In genomic region chr21:38788275-38788911, GRCh38 we compare ENCODE assay signal across 16 cellular contexts. TPM values are rescaled to one million over a fixed set of nuclear protein-coding genes. Genes with fewer than 3 reads are reported as not detected.
A peak's percentile ranks its signal among the peaks of the same experiment; 100 is the strongest.
DNase-seq lines count a peak whose midpoint lies in the region; ATAC-seq, FAIRE-seq and TF ChIP-seq lines count a peak whose summit lies in the region.
"Had no signal": no experiment of that assay in that cellular context is flagged by ENCODE, and none has a peak within 500 bp of the region (broad histone marks: within the 10 kb centered on the region; RNA-seq: fewer than 3 reads in every experiment).

No MANE protein-coding gene starts in this region.

- POLR2A ChIA-PET in MCF 10A (lab: Yijun Ruan, JAX) (interaction anchor here (0.5 to 8.4 kb wide), 14 partner anchors 8 to 515 kb away, joined by 3 to 107 read pairs (median 6); partner anchors contain the start of genes ETS2 and PSMG1), HepG2 (lab: Yijun Ruan, JAX) (interaction anchor here (1.2 to 3.5 kb wide), 17 partner anchors 9 to 395 kb away, joined by 3 to 44 read pairs (median 9); partner anchors contain the start of genes ETS2 and PSMG1)

- intact Hi-C loops in MCF 10A (cut with micrococcal nuclease): no loop called here
- intact Hi-C loops in HepG2 (cut with micrococcal nuclease; ENCODE audit: unreplicated experiment): loop anchor here (5.0 kb wide), 1 partner anchor 34 kb away; no protein-coding TSS in a partner anchor

- DNase-seq in DMS53 (lab: John Stamatoyannopoulos, UW) (peak; percentile 13), DMS53 treated with DMSO at 0.1 percent for 48 hours (lab: John Stamatoyannopoulos, UW; ENCODE audit: unreplicated experiment) (no peak), MCF 10A (ENCODE audit: unreplicated experiment) (no peak), HepG2 (ENCODE audit: low spot score) (peak; percentile 62), inferior parietal cortex (ENCODE audit: extremely low spot score) (no peak), suprapubic skin (ENCODE audit: low spot score in 2 of 2) (no peak), COR-L47 (lab: John Stamatoyannopoulos, UW) (no peak), HuH-7 (ENCODE audit: low spot score) (no peak)
- DNase-seq: activated CD4-positive, alpha-beta T cell treated with anti-CD3 and anti-CD28 coated beads for 4 hours; activated CD8-positive, alpha-beta memory T cell treated with anti-CD3 and anti-CD28 coated beads, Interleukin-2, amount 50 U/mL, for 4 hours; erythroblast; NCI-H2081; stimulated activated CD4-positive, alpha-beta T cell treated with anti-CD3 and anti-CD28 coated beads, Interleukin-4, amount 100 ng/mL, for 24 hours; testis had no signal

- no peaks in the 10 kb centered on the region for H4K20me1 ChIP-seq in HepG2 (ENCODE audit: insufficient read depth, low read length)

- CTCF ChIA-PET in MCF 10A (lab: Yijun Ruan, JAX): interaction anchor here (0.6 to 1.5 kb wide), 8 partner anchors 8 to 21 kb away, joined by 3 to 6 read pairs (median 4); no protein-coding TSS in a partner anchor
- CTCF ChIA-PET in HepG2 (lab: Yijun Ruan, JAX; ENCODE audit: low intra/inter-chr PET ratio, low total read pairs): no interaction called here

- H3K27ac ChIP-seq in HepG2 (ENCODE audit: extremely low read length, insufficient read depth, low read length) (peak overlapping the region; percentile 97), suprapubic skin (no peak overlapping the region)
- H3K27ac ChIP-seq: SK-N-MC, testis had no signal

- H3K9me3 Mint-ChIP-seq in MCF 10A (ENCODE audit: unreplicated experiment): no peaks in the 10 kb centered on the region

- H3K4me1 ChIP-seq in HepG2 (ENCODE audit: insufficient read depth, low read length) (peaks cover 65% of the 10 kb centered on the region), suprapubic skin (peaks cover 8% of the 10 kb centered on the region)
- H3K4me1 ChIP-seq: testis had no signal

- peak; percentile 17 for ATAC-seq in HepG2

- 7% methylated on average over 4 of the region's 4 CpGs for WGBS in HepG2 (ENCODE audit: low lambda C conversion rate)
- 73% methylated on average over 4 of the region's 4 CpGs for WGBS in suprapubic skin

- no peak for TF ChIP-seq EP300 in HepG2 (IDR thresholded peaks at IDR 0.05; ENCODE audit: low read depth in 2 of 2, low read length in 2 of 2)
- no peak for TF ChIP-seq EP300 in HepG2 (CRISPR knock-in tag; IDR thresholded peaks at IDR 0.05; ENCODE audit: borderline replicate concordance)
- TF ChIP-seq EP300 in suprapubic skin (IDR thresholded peaks at IDR 0.05): no peak

- H3K36me3 ChIP-seq in HepG2 (replicated peaks in 1 of 2; ENCODE audit: control insufficient read depth in 1 of 2, insufficient read depth in 2 of 2, low read length in 2 of 2): no peaks in the 10 kb centered on the region
- H3K36me3 ChIP-seq in suprapubic skin: no peaks in the 10 kb centered on the region

- TF ChIP-seq POLR2A in HepG2 (IDR thresholded peaks at IDR 0.05; ENCODE audit: insufficient read depth in 1 of 2, low read depth in 2 of 2, low read length in 2 of 2) (no peak), suprapubic skin (IDR thresholded peaks at IDR 0.05) (no peak)

- H3K4me3 Mint-ChIP-seq in MCF 10A (ENCODE audit: unreplicated experiment): peak overlapping the region; percentile 68

- no peaks in the 10 kb centered on the region for H3K36me3 Mint-ChIP-seq in MCF 10A (ENCODE audit: insufficient read depth, unreplicated experiment)

- TF ChIP-seq RAD21 in HepG2 (CRISPR knock-in tag; IDR thresholded peaks at IDR 0.05): no peak

- peaks cover 11% of the 10 kb centered on the region for H3K4me1 Mint-ChIP-seq in MCF 10A (ENCODE audit: insufficient read depth, unreplicated experiment)

- H3K4me3 ChIP-seq in HepG2 (replicated peaks in 1 of 3; ENCODE audit: insufficient read depth in 1 of 3, low read depth in 2 of 3, low read length in 3 of 3): peak overlapping the region; percentile 2 to 56 (median 20); a peak in 4 of 6 replicates
- H3K4me3 ChIP-seq in suprapubic skin: no peak overlapping the region
- H3K4me3 ChIP-seq: SK-N-MC, testis had no signal

- FAIRE-seq in HepG2 (lab: Jason Lieb, UNC): no peak
- FAIRE-seq: G401.6 had no signal

- no peak overlapping the region for H2AFZ ChIP-seq in HepG2 (ENCODE audit: low read length)

- no peaks in the 10 kb centered on the region for H3K27me3 ChIP-seq in HepG2 (ENCODE audit: control insufficient read depth in 1 of 2, insufficient read depth in 2 of 2, low read length in 2 of 2)
- no peaks in the 10 kb centered on the region for H3K27me3 ChIP-seq in suprapubic skin
- H3K27me3 ChIP-seq: testis had no signal

- BruUV-seq in MCF 10A (replicated peaks; lab: Mats Ljungman, UMichigan) (no TSS peak), HepG2 (replicated peaks; lab: Mats Ljungman, UMichigan) (no TSS peak)

- H3K9me3 ChIP-seq in HepG2 (ENCODE audit: low read length): no peaks in the 10 kb centered on the region
- no peaks in the 10 kb centered on the region for H3K9me3 ChIP-seq in suprapubic skin
- H3K9me3 ChIP-seq: testis had no signal

- peak overlapping the region; percentile 88 for H3K4me2 ChIP-seq in HepG2 (ENCODE audit: low read depth, low read length)

- peak overlapping the region; percentile 80 for H3K9ac ChIP-seq in HepG2 (ENCODE audit: insufficient read depth, low read depth, low read length)

- peak overlapping the region; percentile 86 for H3K27ac Mint-ChIP-seq in MCF 10A (ENCODE audit: low read depth, unreplicated experiment)

- in situ Hi-C loops in HepG2 (cut with HindIII; ENCODE audit: extremely low pct_ligation_motif_present, low pct_unique_long_range_greater_than_20kb): no loop called here

- H3K27me3 Mint-ChIP-seq in MCF 10A (ENCODE audit: insufficient read depth, unreplicated experiment): no peaks in the 10 kb centered on the region

- no peaks in the 10 kb centered on the region for H3K79me2 ChIP-seq in HepG2 (ENCODE audit: insufficient read depth, low read length)

- TF ChIP-seq CTCF in MCF 10A (IDR thresholded peaks at IDR 0.05; ENCODE audit: unreplicated experiment) (no peak), HepG2 (CRISPR knock-in tag; IDR thresholded peaks at IDR 0.05) (no peak), suprapubic skin (IDR thresholded peaks at IDR 0.05) (no peak)

TF ChIP-seq in HepG2, 621 proteins besides CTCF, POLR2A, EP300 and RAD21 (continues in another document):
- no peak for TF ChIP-seq ZNF317 (CRISPR knock-in tag; IDR thresholded peaks at IDR 0.05)
- TF ChIP-seq ZNF501 (CRISPR knock-in tag; IDR thresholded peaks at IDR 0.05): peak; percentile 73; the same call in 1 of the 2 replicates
- TF ChIP-seq MYC (CRISPR knock-in tag; IDR thresholded peaks at IDR 0.05; ENCODE audit: borderline replicate concordance): 0 out of 2 replicates have a peak, but pooled peaks have one; percentile 1
- no peak for TF ChIP-seq ZNF329 (CRISPR knock-in tag; IDR thresholded peaks at IDR 0.05; ENCODE audit: low read depth)
- no peak for TF ChIP-seq MAZ (IDR thresholded peaks at IDR 0.05; ENCODE audit: borderline replicate concordance, low read depth, low read length)
- TF ChIP-seq MAZ (CRISPR knock-in tag; IDR thresholded peaks at IDR 0.05; ENCODE audit: low read depth): no peak
- TF ChIP-seq SYNCRIP (IDR thresholded peaks at IDR 0.05; ENCODE audit: insufficient read depth, low read depth, low read length): no peak
- TF ChIP-seq ZFP36L1 (CRISPR knock-in tag; IDR thresholded peaks at IDR 0.05): no peak
- peak; percentile 50; the same call in 1 of the 2 replicates for TF ChIP-seq ZNF644 (CRISPR knock-in tag; IDR thresholded peaks at IDR 0.05; ENCODE audit: low read depth)
- TF ChIP-seq ZNF558 (CRISPR knock-in tag; IDR thresholded peaks at IDR 0.05; ENCODE audit: borderline replicate concordance): no peak
- TF ChIP-seq HNRNPLL (IDR thresholded peaks at IDR 0.05; ENCODE audit: low read depth, low read length, poor library complexity, severe bottlenecking): no peak
- TF ChIP-seq BHLHE40 (IDR thresholded peaks at IDR 0.05; ENCODE audit: low read length): peak; percentile 26; the same call in 1 of the 2 replicates

RNA-seq across cellular contexts. Expression of gene ETS2, which starts 17.3 kb away (rescaled TPM):
- total RNA-seq in MCF 10A (2022) (109 and 126 TPM in 2 replicates), HepG2 (2016; rRNA removed; fragmentation: Illumina TruSeq; extraction: Trizol) (24.6 and 28.2 TPM in 2 replicates), suprapubic skin (100 to 1,000 TPM; 198 to 510 (median 416) TPM)
- total RNA-seq in HepG2 (2016; cell fraction: cytosol; rRNA removed; fragmentation: Illumina TruSeq; extraction: Trizol; ENCODE audit: low read depth): 3.8 and 4.0 TPM in 2 replicates
- 23.9 and 25.8 TPM in 2 replicates for total RNA-seq in HepG2 (2016; cell fraction: insoluble cytoplasmic fraction; rRNA removed; fragmentation: Illumina TruSeq; extraction: Trizol)
- 12.7 and 13.7 TPM in 2 replicates for total RNA-seq in HepG2 (2016; cell fraction: membrane; rRNA removed; fragmentation: Illumina TruSeq; extraction: Trizol)
- total RNA-seq in HepG2 (2016; cell fraction: nucleus; rRNA removed; fragmentation: Illumina TruSeq; extraction: Trizol): 18.7 and 22.0 TPM in 2 replicates
- 64.4 and 71.4 TPM in 2 replicates for polyA plus RNA-seq in HepG2 (2011; rRNA removed)
- 35.2 and 41.5 TPM in 2 replicates for polyA plus RNA-seq in HepG2 (2011; cell fraction: cytosol; rRNA removed)
- 84.4 and 87.5 TPM in 2 replicates for polyA plus RNA-seq in HepG2 (2011; cell fraction: nucleus; rRNA removed)
- 88.7 and 93.9 TPM in 2 replicates for polyA plus RNA-seq in HepG2 (2012)
- polyA plus RNA-seq in HepG2 (2016; cell fraction: cytosol; fragmentation: Illumina TruSeq; extraction: Trizol; ENCODE audit: low read depth): 4.9 and 5.3 TPM in 2 replicates
- 32.4 and 34.7 TPM in 2 replicates for polyA plus RNA-seq in HepG2 (2016; cell fraction: insoluble cytoplasmic fraction; fragmentation: Illumina TruSeq; extraction: Trizol; ENCODE audit: low read depth)
- polyA plus RNA-seq in HepG2 (2016; cell fraction: membrane; fragmentation: Illumina TruSeq; extraction: Trizol; ENCODE audit: low read depth): 11.1 and 13.2 TPM in 2 replicates
- 37.6 and 39.9 TPM in 2 replicates for polyA plus RNA-seq in HepG2 (2016; cell fraction: nucleus; fragmentation: Illumina TruSeq; extraction: Trizol; ENCODE audit: insufficient read depth, low read depth)
- polyA minus RNA-seq in HepG2 (2011; rRNA and poly(A)+ RNA removed; ENCODE audit: low replicate concordance): 29.2 and 54.2 TPM in 2 replicates
- 54.7 and 59.7 TPM in 2 replicates for polyA minus RNA-seq in HepG2 (2011; cell fraction: cytosol; rRNA and poly(A)+ RNA removed)
- polyA minus RNA-seq in HepG2 (2011; cell fraction: nucleus; rRNA and poly(A)+ RNA removed): 39.1 and 52.8 TPM in 2 replicates

Comparison
In these comparisons a context has a peak if more than half of its experiments do, and no peak if none do; other contexts are left out.
1. DNase-seq: peak in DMS53 (single experiment) and HepG2 (single experiment); none in DMS53 treated with DMSO at 0.1 percent for 48 hours (single experiment), MCF 10A (single experiment), inferior parietal cortex (single experiment), suprapubic skin (0 of 2), COR-L47 (single experiment) and HuH-7 (single experiment).